ENCODE assay signal across 8 cellular contexts in the genomic region with DNA sequence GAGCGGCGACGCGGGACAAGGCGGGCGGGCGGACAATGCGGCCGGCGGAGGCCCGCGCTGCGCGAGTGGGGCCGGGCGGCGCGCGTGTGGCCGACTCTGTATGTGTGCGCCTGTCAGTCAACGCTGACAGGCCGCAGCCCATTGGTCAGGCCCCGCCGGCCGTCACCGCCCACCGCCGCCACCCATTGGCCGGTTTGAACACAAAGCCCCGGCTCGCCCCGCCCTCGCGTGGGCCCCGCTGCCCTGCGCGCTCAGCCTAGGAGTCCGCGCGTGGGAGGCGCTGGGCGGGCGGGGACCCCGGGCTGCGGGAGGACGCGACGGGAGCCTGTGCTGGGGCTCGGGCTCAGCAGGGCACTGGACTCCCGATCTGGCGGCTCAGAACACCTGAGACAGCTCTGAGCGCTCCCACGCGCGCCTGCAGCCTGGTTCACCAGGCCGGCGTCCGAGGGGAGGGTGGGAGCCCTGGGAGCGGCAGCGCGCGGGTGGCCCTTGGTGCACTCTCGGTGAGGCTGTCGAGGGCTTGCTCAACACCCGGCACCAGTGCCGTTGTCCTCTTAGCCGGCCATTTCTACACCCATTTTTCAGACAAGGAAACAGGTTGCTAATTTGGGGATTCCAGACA. TPM values are rescaled to one million over a fixed set of nuclear protein-coding genes. Genes with fewer than 3 reads are reported as not detected.
DNase-seq lines count a peak whose midpoint lies in the region; ATAC-seq, FAIRE-seq and TF ChIP-seq lines count a peak whose summit lies in the region.

A gene with protein sequence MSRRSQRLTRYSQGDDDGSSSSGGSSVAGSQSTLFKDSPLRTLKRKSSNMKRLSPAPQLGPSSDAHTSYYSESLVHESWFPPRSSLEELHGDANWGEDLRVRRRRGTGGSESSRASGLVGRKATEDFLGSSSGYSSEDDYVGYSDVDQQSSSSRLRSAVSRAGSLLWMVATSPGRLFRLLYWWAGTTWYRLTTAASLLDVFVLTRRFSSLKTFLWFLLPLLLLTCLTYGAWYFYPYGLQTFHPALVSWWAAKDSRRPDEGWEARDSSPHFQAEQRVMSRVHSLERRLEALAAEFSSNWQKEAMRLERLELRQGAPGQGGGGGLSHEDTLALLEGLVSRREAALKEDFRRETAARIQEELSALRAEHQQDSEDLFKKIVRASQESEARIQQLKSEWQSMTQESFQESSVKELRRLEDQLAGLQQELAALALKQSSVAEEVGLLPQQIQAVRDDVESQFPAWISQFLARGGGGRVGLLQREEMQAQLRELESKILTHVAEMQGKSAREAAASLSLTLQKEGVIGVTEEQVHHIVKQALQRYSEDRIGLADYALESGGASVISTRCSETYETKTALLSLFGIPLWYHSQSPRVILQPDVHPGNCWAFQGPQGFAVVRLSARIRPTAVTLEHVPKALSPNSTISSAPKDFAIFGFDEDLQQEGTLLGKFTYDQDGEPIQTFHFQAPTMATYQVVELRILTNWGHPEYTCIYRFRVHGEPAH (minus strand): TSS at position 88 of the 622 bp plus-strand sequence. CDS start 3,370 bp downstream, outside the sequence.

- no peaks in the 10 kb centered on the region for H3K36me3 Mint-ChIP-seq in nephron progenitor cell (ENCODE audit: low read depth)
- H3K36me3 Mint-ChIP-seq in stimulated activated naive CD8-positive, alpha-beta T cell treated with anti-CD3 and anti-CD28 coated beads, Interleukin-15, Interleukin-2, amounts not matched to agents 100 ng/mL and 50 ng/mL, for 24 hours (ENCODE audit: low read depth): peaks cover 28% of the 10 kb centered on the region

- ATAC-seq in GM19463 (IDR thresholded peaks at IDR 0.05; ENCODE audit: unreplicated experiment): peak; percentile 65

- peak within 1 kb of the TSS; percentile 21 for H3K27ac Mint-ChIP-seq in nephron progenitor cell
- peak within 1 kb of the TSS; percentile 90 for H3K27ac Mint-ChIP-seq in stimulated activated naive CD8-positive, alpha-beta T cell treated with anti-CD3 and anti-CD28 coated beads, Interleukin-15, Interleukin-2, amounts not matched to agents 100 ng/mL and 50 ng/mL, for 24 hours

- peak; percentile 64 for FAIRE-seq in HTR-8/SVneo (lab: Jason Lieb, UNC)

- TF ChIP-seq CTCF in nephron progenitor cell (IDR thresholded peaks at IDR 0.05): no peak

- H3K9me3 Mint-ChIP-seq in nephron progenitor cell: no peaks in the 10 kb centered on the region
- no peaks in the 10 kb centered on the region for H3K9me3 Mint-ChIP-seq in stimulated activated naive CD8-positive, alpha-beta T cell treated with anti-CD3 and anti-CD28 coated beads, Interleukin-15, Interleukin-2, amounts not matched to agents 100 ng/mL and 50 ng/mL, for 24 hours

- H3K27me3 Mint-ChIP-seq in nephron progenitor cell (ENCODE audit: low read depth, poor library complexity): peaks cover 11% of the 10 kb centered on the region
- no peaks in the 10 kb centered on the region for H3K27me3 Mint-ChIP-seq in stimulated activated naive CD8-positive, alpha-beta T cell treated with anti-CD3 and anti-CD28 coated beads, Interleukin-15, Interleukin-2, amounts not matched to agents 100 ng/mL and 50 ng/mL, for 24 hours

- in situ Hi-C loops in Caki2 (cut with HindIII; ENCODE audit: low pct_unique_long_range_greater_than_20kb, low sequenced_read_pairs): no loop called here

- H3K4me3 Mint-ChIP-seq in nephron progenitor cell: peak within 1 kb of the TSS; percentile 87
- peak within 1 kb of the TSS; percentile 93 for H3K4me3 Mint-ChIP-seq in stimulated activated naive CD8-positive, alpha-beta T cell treated with anti-CD3 and anti-CD28 coated beads, Interleukin-15, Interleukin-2, amounts not matched to agents 100 ng/mL and 50 ng/mL, for 24 hours

- peak; percentile 78 for DNase-seq in Caki2 (ENCODE audit: low read depth)
- peak; percentile 87 for DNase-seq in HTR-8/SVneo (ENCODE audit: insufficient read length, low spot score)
- DNase-seq in SIG-M5 (lab: John Stamatoyannopoulos, UW): peak; percentile 16
- DNase-seq in activated effector memory CD4-positive, alpha-beta T cell treated with anti-CD3 and anti-CD28 coated beads, Interleukin-2, amount 50 U/mL, for 16 hours: peak; percentile 98
- peak; percentile 72 for DNase-seq in fibroblast of the conjunctiva (ENCODE audit: low read depth)
- peak; percentile 90 for DNase-seq in nephron progenitor cell

- H3K4me1 Mint-ChIP-seq in nephron progenitor cell: peaks cover 50% of the 10 kb centered on the region
- peaks cover 72% of the 10 kb centered on the region for H3K4me1 Mint-ChIP-seq in stimulated activated naive CD8-positive, alpha-beta T cell treated with anti-CD3 and anti-CD28 coated beads, Interleukin-15, Interleukin-2, amounts not matched to agents 100 ng/mL and 50 ng/mL, for 24 hours (ENCODE audit: low read depth)

RNA-seq across cellular contexts. Expression of the gene that starts here (rescaled TPM):
- total RNA-seq in Caki2 (2014; rRNA removed; shearing (Covaris generic); ENCODE audit: low replicate concordance): 96.0 and 110 TPM in 2 replicates

Comparison
In these comparisons a context has a peak if more than half of its experiments do, and no peak if none do; other contexts are left out.
1. Peak in every context shown above with its lines: DNase-seq and ATAC-seq.
2. DNase-seq: peak in every context shown above with its lines; median percentile 98 in activated effector memory CD4-positive, alpha-beta T cell treated with anti-CD3 and anti-CD28 coated beads, Interleukin-2, amount 50 U/mL, for 16 hours; 90 in nephron progenitor cell; 87 in HTR-8/SVneo; 78 in Caki2; 72 in fibroblast of the conjunctiva; 16 in SIG-M5.